14 cellular contexts compared by ENCODE assay signal in genomic region chr16:75021410-75021809, GRCh38. TPM values are rescaled to one million over a fixed set of nuclear protein-coding genes. Genes with fewer than 3 reads are reported as not detected.
A peak's percentile ranks its signal among the peaks of the same experiment; 100 is the strongest.
DNase-seq lines count a peak whose midpoint lies in the region; ATAC-seq and TF ChIP-seq lines count a peak whose summit lies in the region.
"Had no signal": no experiment of that assay in that cellular context is flagged by ENCODE, and none has a peak within 500 bp of the region (broad histone marks: within the 10 kb centered on the region; RNA-seq: fewer than 3 reads in every experiment).

No MANE protein-coding gene starts in this region.

- no peak for TF ChIP-seq CTCF in natural killer cell (IDR thresholded peaks at IDR 0.05)
- TF ChIP-seq CTCF in endothelial cell (IDR thresholded peaks at IDR 0.05; ENCODE audit: unreplicated experiment), result no peak

- H3K9me3 Mint-ChIP-seq in natural killer cell treated with Interleukin-12 subunit alpha and Interleukin-12 subunit beta and Interleukin-15 and Interleukin-18, amount 100 ng/mL, for 72 hours, result peaks cover 8% of the 10 kb centered on the region
- peaks cover 3 to 7% of the 10 kb centered on the region in 2 donors for H3K9me3 Mint-ChIP-seq in natural killer cell
- H3K9me3 Mint-ChIP-seq in activated T-helper 1 cell treated with anti-CD3 and anti-CD28 coated beads, Interleukin-12 subunit alpha, Interleukin-12 subunit beta, Interleukin-2, Interleukin-4 antibody, amounts not matched to agents 30 ng/mL and 10 ng/mL and 1 ng/mL, durations not matched to agents 14 hours and 24 hours and 36 hours, result peaks cover 34% of the 10 kb centered on the region
- H3K9me3 Mint-ChIP-seq in endothelial cell (ENCODE audit: unreplicated experiment), result no peaks in the 10 kb centered on the region
- peaks cover 11% of the 10 kb centered on the region for H3K9me3 Mint-ChIP-seq in activated CD4-positive, alpha-beta T cell treated with anti-CD3 and anti-CD28 coated beads for 36 hours (ENCODE audit: low read depth)

- H3K4me1 Mint-ChIP-seq in natural killer cell treated with Interleukin-12 subunit alpha and Interleukin-12 subunit beta and Interleukin-15 and Interleukin-18, amount 100 ng/mL, for 72 hours (ENCODE audit: low read depth in 2 of 2), result peaks cover 41 to 58% of the 10 kb centered on the region in 2 donors
- H3K4me1 Mint-ChIP-seq in natural killer cell (peaks cover 0 to 5% of the 10 kb centered on the region in 2 donors), endothelial cell (ENCODE audit: unreplicated experiment) (peaks cover 52% of the 10 kb centered on the region)
- peaks cover 55% of the 10 kb centered on the region for H3K4me1 Mint-ChIP-seq in activated T-helper 1 cell treated with anti-CD3 and anti-CD28 coated beads, Interleukin-12 subunit alpha, Interleukin-12 subunit beta, Interleukin-2, Interleukin-4 antibody, amounts not matched to agents 30 ng/mL and 10 ng/mL and 1 ng/mL, durations not matched to agents 14 hours and 24 hours and 36 hours (ENCODE audit: low read depth)
- H3K4me1 Mint-ChIP-seq in activated CD4-positive, alpha-beta T cell treated with anti-CD3 and anti-CD28 coated beads for 36 hours, result peaks cover 50% of the 10 kb centered on the region

- intact Hi-C loops in natural killer cell (cut with micrococcal nuclease), result no loop called here
- intact Hi-C loops in activated T-helper 1 cell treated with anti-CD3 and anti-CD28 coated beads, Interleukin-12 subunit alpha, Interleukin-12 subunit beta, Interleukin-2, Interleukin-4 antibody, amounts not matched to agents 30 ng/mL and 10 ng/mL and 1 ng/mL, durations not matched to agents 14 hours and 24 hours and 36 hours (cut with micrococcal nuclease), result no loop called here
- intact Hi-C loops in activated CD4-positive, alpha-beta T cell treated with anti-CD3 and anti-CD28 coated beads for 36 hours (cut with DNase I, micrococcal nuclease), result no loop called here

- peaks cover 36% of the 10 kb centered on the region for H3K36me3 Mint-ChIP-seq in natural killer cell treated with Interleukin-12 subunit alpha and Interleukin-12 subunit beta and Interleukin-15 and Interleukin-18, amount 100 ng/mL, for 72 hours
- H3K36me3 Mint-ChIP-seq in natural killer cell (peaks cover 14% of the 10 kb centered on the region), endothelial cell (ENCODE audit: low read depth, unreplicated experiment) (peaks cover 34% of the 10 kb centered on the region)
- peaks cover 43% of the 10 kb centered on the region for H3K36me3 Mint-ChIP-seq in activated T-helper 1 cell treated with anti-CD3 and anti-CD28 coated beads, Interleukin-12 subunit alpha, Interleukin-12 subunit beta, Interleukin-2, Interleukin-4 antibody, amounts not matched to agents 30 ng/mL and 10 ng/mL and 1 ng/mL, durations not matched to agents 14 hours and 24 hours and 36 hours (ENCODE audit: low read depth)
- peaks cover 30% of the 10 kb centered on the region for H3K36me3 Mint-ChIP-seq in activated CD4-positive, alpha-beta T cell treated with anti-CD3 and anti-CD28 coated beads for 36 hours (ENCODE audit: low read depth)

- POLR2A ChIA-PET in activated CD4-positive, alpha-beta T cell treated with anti-CD3 and anti-CD28 coated beads for 36 hours (lab: Charles Lee), result interaction anchor here (0.6 kb wide), 1 partner anchor 8 kb away, joined by 6 read pairs; no protein-coding TSS in a partner anchor

- no peaks in the 10 kb centered on the region for H3K27me3 Mint-ChIP-seq in natural killer cell treated with Interleukin-12 subunit alpha and Interleukin-12 subunit beta and Interleukin-15 and Interleukin-18, amount 100 ng/mL, for 72 hours
- H3K27me3 Mint-ChIP-seq in natural killer cell (ENCODE audit: low read depth in 2 of 2), result no peaks in the 10 kb centered on the region
- H3K27me3 Mint-ChIP-seq in activated T-helper 1 cell treated with anti-CD3 and anti-CD28 coated beads, Interleukin-12 subunit alpha, Interleukin-12 subunit beta, Interleukin-2, Interleukin-4 antibody, amounts not matched to agents 30 ng/mL and 10 ng/mL and 1 ng/mL, durations not matched to agents 14 hours and 24 hours and 36 hours (ENCODE audit: insufficient read depth), result no peaks in the 10 kb centered on the region
- peaks cover 6% of the 10 kb centered on the region for H3K27me3 Mint-ChIP-seq in endothelial cell (ENCODE audit: unreplicated experiment)
- H3K27me3 Mint-ChIP-seq in activated CD4-positive, alpha-beta T cell treated with anti-CD3 and anti-CD28 coated beads for 36 hours, result no peaks in the 10 kb centered on the region
- H3K27me3 Mint-ChIP-seq: CD4-positive, alpha-beta T cell had no signal

- no peak overlapping the region for H3K27ac Mint-ChIP-seq in natural killer cell treated with Interleukin-12 subunit alpha and Interleukin-12 subunit beta and Interleukin-15 and Interleukin-18, amount 100 ng/mL, for 72 hours
- H3K27ac Mint-ChIP-seq in natural killer cell (no peak overlapping the region), endothelial cell (ENCODE audit: unreplicated experiment) (no peak overlapping the region)
- peak overlapping the region; percentile 79 for H3K27ac Mint-ChIP-seq in activated T-helper 1 cell treated with anti-CD3 and anti-CD28 coated beads, Interleukin-12 subunit alpha, Interleukin-12 subunit beta, Interleukin-2, Interleukin-4 antibody, amounts not matched to agents 30 ng/mL and 10 ng/mL and 1 ng/mL, durations not matched to agents 14 hours and 24 hours and 36 hours
- no peak overlapping the region for H3K27ac Mint-ChIP-seq in activated CD4-positive, alpha-beta T cell treated with anti-CD3 and anti-CD28 coated beads for 36 hours
- H3K27ac Mint-ChIP-seq: CD4-positive, alpha-beta T cell; GM23338; HFFc6; IgD-negative memory B cell had no signal

- CTCF ChIA-PET in activated CD4-positive, alpha-beta T cell treated with anti-CD3 and anti-CD28 coated beads for 36 hours (lab: Charles Lee), result interaction anchor here (1.7 kb wide), 1 partner anchor 9 kb away, joined by 8 read pairs; no protein-coding TSS in a partner anchor

- peak overlapping the region; percentile 5 for H3K4me3 Mint-ChIP-seq in natural killer cell treated with Interleukin-12 subunit alpha and Interleukin-12 subunit beta and Interleukin-15 and Interleukin-18, amount 100 ng/mL, for 72 hours
- H3K4me3 Mint-ChIP-seq in natural killer cell, result no peak overlapping the region
- H3K4me3 Mint-ChIP-seq in activated T-helper 1 cell treated with anti-CD3 and anti-CD28 coated beads, Interleukin-12 subunit alpha, Interleukin-12 subunit beta, Interleukin-2, Interleukin-4 antibody, amounts not matched to agents 30 ng/mL and 10 ng/mL and 1 ng/mL, durations not matched to agents 14 hours and 24 hours and 36 hours, result no peak overlapping the region
- peak overlapping the region; percentile 70 for H3K4me3 Mint-ChIP-seq in endothelial cell (ENCODE audit: unreplicated experiment)
- no peak overlapping the region for H3K4me3 Mint-ChIP-seq in activated CD4-positive, alpha-beta T cell treated with anti-CD3 and anti-CD28 coated beads for 36 hours
- H3K4me3 Mint-ChIP-seq: CD4-positive, alpha-beta T cell; GM23338; HFFc6; IgD-negative memory B cell had no signal

- DNase-seq in natural killer cell treated with Interleukin-12 subunit alpha and Interleukin-12 subunit beta and Interleukin-15 and Interleukin-18, amount 100 ng/mL, for 72 hours (ENCODE audit: low spot score), result no peak
- DNase-seq in natural killer cell (no peak), endothelial cell (ENCODE audit: low spot score) (no peak), NCI-H1092 treated with DMSO at 0.1 percent for 48 hours (lab: John Stamatoyannopoulos, UW) (no peak)
- no peak for DNase-seq in activated T-helper 1 cell treated with anti-CD3 and anti-CD28 coated beads, Interleukin-12 subunit alpha, Interleukin-12 subunit beta, Interleukin-2, Interleukin-4 antibody, amounts not matched to agents 30 ng/mL and 10 ng/mL and 1 ng/mL, durations not matched to agents 14 hours and 24 hours and 36 hours (ENCODE audit: low spot score)
- DNase-seq in activated CD4-positive, alpha-beta T cell treated with anti-CD3 and anti-CD28 coated beads for 36 hours, result no peak
- DNase-seq: ACHN; BE2C; Caco-2; CD4-positive, alpha-beta T cell; HCEC 1CT; HFFc6 had no signal

- ATAC-seq in natural killer cell treated with Interleukin-12 subunit alpha and Interleukin-12 subunit beta and Interleukin-15 and Interleukin-18, amount 100 ng/mL, for 72 hours, result no peak
- no peak for ATAC-seq in natural killer cell
- ATAC-seq in activated CD4-positive, alpha-beta T cell treated with anti-CD3 and anti-CD28 coated beads for 36 hours, result no peak
- ATAC-seq: GM23338 had no signal

RNA-seq across cellular contexts. Expression of gene ZNRF1, which starts 22.6 kb away (rescaled TPM):
- total RNA-seq in natural killer cell treated with Interleukin-12 subunit alpha and Interleukin-12 subunit beta and Interleukin-15 and Interleukin-18, amount 100 ng/mL, for 72 hours, result 10 to 100 TPM; 58.6 to 89.7 TPM
- total RNA-seq in natural killer cell (1 to 10 TPM; 2.4 to 5.1 (median 3.4) TPM), endothelial cell (ENCODE audit: unreplicated experiment) (115 TPM)
- total RNA-seq in activated T-helper 1 cell treated with anti-CD3 and anti-CD28 coated beads, Interleukin-12 subunit alpha, Interleukin-12 subunit beta, Interleukin-2, Interleukin-4 antibody, amounts not matched to agents 30 ng/mL and 10 ng/mL and 1 ng/mL, durations not matched to agents 14 hours and 24 hours and 36 hours, result 51.2 and 52.2 TPM in 2 replicates
- total RNA-seq in activated CD4-positive, alpha-beta T cell treated with anti-CD3 and anti-CD28 coated beads for 36 hours, result 10 to 100 TPM; 35.2 to 42.9 TPM

RNA-seq across cellular contexts. Expression of gene WDR59, which starts 36.5 kb away (rescaled TPM):
- 100 to 1,000 TPM in 1 of 2 donors, 10 to 100 TPM in 1; 81.6 to 162 TPM for total RNA-seq in natural killer cell treated with Interleukin-12 subunit alpha and Interleukin-12 subunit beta and Interleukin-15 and Interleukin-18, amount 100 ng/mL, for 72 hours
- total RNA-seq in natural killer cell (10 to 100 TPM; 60.5 to 83.7 (median 73.2) TPM), endothelial cell (ENCODE audit: unreplicated experiment) (107 TPM)
- 85.9 and 95.3 TPM in 2 replicates for total RNA-seq in activated T-helper 1 cell treated with anti-CD3 and anti-CD28 coated beads, Interleukin-12 subunit alpha, Interleukin-12 subunit beta, Interleukin-2, Interleukin-4 antibody, amounts not matched to agents 30 ng/mL and 10 ng/mL and 1 ng/mL, durations not matched to agents 14 hours and 24 hours and 36 hours
- total RNA-seq in activated CD4-positive, alpha-beta T cell treated with anti-CD3 and anti-CD28 coated beads for 36 hours, result 10 to 100 TPM; 69.2 to 91.4 TPM

Comparison
In these comparisons a context has a peak if more than half of its experiments do, and no peak if none do; other contexts are left out.
1. H3K4me3 Mint-ChIP-seq: peak in natural killer cell treated with Interleukin-12 subunit alpha and Interleukin-12 subunit beta and Interleukin-15 and Interleukin-18, amount 100 ng/mL, for 72 hours (single experiment) and endothelial cell (single experiment); none in natural killer cell (single experiment), activated T-helper 1 cell treated with anti-CD3 and anti-CD28 coated beads, Interleukin-12 subunit alpha, Interleukin-12 subunit beta, Interleukin-2, Interleukin-4 antibody, amounts not matched to agents 30 ng/mL and 10 ng/mL and 1 ng/mL, durations not matched to agents 14 hours and 24 hours and 36 hours (single experiment) and activated CD4-positive, alpha-beta T cell treated with anti-CD3 and anti-CD28 coated beads for 36 hours (single experiment).